In the genomic region with DNA sequence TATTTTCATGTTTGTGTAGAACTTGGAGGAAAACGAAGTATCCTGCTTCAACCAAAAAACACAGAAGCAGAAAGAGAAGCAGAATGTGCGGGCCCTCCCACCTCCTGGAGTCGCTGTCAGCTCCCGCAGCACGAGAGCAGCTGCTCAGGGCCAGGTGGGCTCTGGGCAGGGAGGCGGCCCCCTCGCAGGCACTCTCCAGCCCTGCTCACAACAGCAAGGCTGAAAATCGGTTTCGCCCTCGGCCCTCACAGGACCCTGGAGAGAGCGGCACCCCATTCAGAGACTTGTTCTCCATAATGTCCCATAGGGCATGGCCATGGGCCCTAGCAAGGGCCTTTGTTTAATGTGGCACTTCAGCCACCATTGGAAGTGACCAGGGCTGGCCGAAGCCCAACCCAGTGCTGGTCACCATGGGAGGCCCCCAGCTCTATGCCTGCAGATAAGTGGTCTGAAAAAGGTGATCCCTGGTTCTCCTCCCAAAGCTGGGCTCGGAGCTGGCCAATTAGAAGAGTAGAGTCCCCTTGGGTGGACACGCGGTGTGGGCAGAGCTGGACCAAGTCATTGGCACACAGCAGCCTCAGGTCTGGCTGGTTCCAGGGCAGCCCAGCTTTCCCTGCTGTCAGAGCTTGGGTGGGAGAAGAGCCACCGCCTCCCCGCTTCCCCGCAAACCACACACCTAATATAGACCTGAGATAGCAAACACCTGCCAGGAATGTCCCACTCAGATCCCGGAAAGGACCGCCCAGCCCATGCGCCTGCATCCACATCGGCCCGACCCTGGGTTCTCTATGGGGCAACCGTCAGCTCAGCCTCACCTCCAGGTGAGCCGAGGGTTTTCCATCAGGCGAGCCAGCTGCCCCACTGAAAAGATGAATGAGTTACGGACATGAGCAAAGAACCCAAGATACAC, we compare ENCODE assay signal across 11 cellular contexts.
DNase-seq lines count a peak whose midpoint lies in the region; FAIRE-seq and TF ChIP-seq lines count a peak whose summit lies in the region.
"Had no signal": no experiment of that assay in that cellular context is flagged by ENCODE, and none has a peak within 500 bp of the region (broad histone marks: within the 10 kb centered on the region; RNA-seq: fewer than 3 reads in every experiment).

No MANE protein-coding gene starts in this region.

- H3K36me3 ChIP-seq in kidney (ENCODE audit: control insufficient read depth in 1 of 2, insufficient read depth in 2 of 2, low read length in 2 of 2) = no peaks in the 10 kb centered on the region
- H3K36me3 ChIP-seq in spleen = no peaks in the 10 kb centered on the region

- FAIRE-seq in kidney (lab: Jason Lieb, UNC) = no peak
- FAIRE-seq: H54 had no signal

- H3K4me1 ChIP-seq in kidney (ENCODE audit: control insufficient read depth in 1 of 2, insufficient read depth in 1 of 2, low read depth in 1 of 2, low read length in 2 of 2) (no peaks in the 10 kb centered on the region), spleen (peaks cover 0 to 10% (median 4%) of the 10 kb centered on the region in 6 donors)

- no peak overlapping the region for H3K4me3 ChIP-seq in kidney (ENCODE audit: low read length in 2 of 2)
- H3K4me3 ChIP-seq in spleen = no peak overlapping the region
- H3K4me3 ChIP-seq: GM23248 had no signal

- WGBS in spleen, 5 donors = 84 to 95% (median 90%) methylated on average over 23 to 27 of the region's 27 CpGs

- TF ChIP-seq POLR2A in spleen (IDR thresholded peaks at IDR 0.05) = no peak

- H3K27ac ChIP-seq in kidney (ENCODE audit: low read depth in 2 of 2, low read length in 2 of 2) = no peak overlapping the region
- no peak overlapping the region for H3K27ac ChIP-seq in spleen
- H3K27ac ChIP-seq: 22Rv1, GM23248 had no signal

- TF ChIP-seq CTCF in kidney (IDR thresholded peaks at IDR 0.05; ENCODE audit: borderline replicate concordance, extremely low read depth, insufficient read depth) (no peak), spleen (IDR thresholded peaks at IDR 0.05 in 8 of 11, conservative IDR thresholded peaks at IDR 0.05 in 3 of 11) (no peak)

- H3K9ac ChIP-seq in kidney (ENCODE audit: low read length in 2 of 2) = no peak overlapping the region
- H3K9ac ChIP-seq: GM23248 had no signal

- H3K27me3 ChIP-seq in spleen (replicated peaks in 1 of 7) = peaks cover 0 to 4% (median 0%) of the 10 kb centered on the region in 7 donors

- intact Hi-C loops in kidney (cut with DNase I) = no loop called here
- intact Hi-C loops in spleen (cut with DNase I; ENCODE audit: low total_unique reads) = no loop called here

- no peaks in the 10 kb centered on the region for H3K9me3 ChIP-seq in kidney (ENCODE audit: control insufficient read depth in 1 of 2, low read length in 2 of 2)
- peaks cover 0 to 3% (median 0%) of the 10 kb centered on the region in 8 donors for H3K9me3 ChIP-seq in spleen

- peak; percentile 78 for DNase-seq in NCI-H748 (lab: John Stamatoyannopoulos, UW; ENCODE audit: unreplicated experiment)
- no peak for DNase-seq in NCI-H748 treated with DMSO at 0.1 percent for 48 hours (lab: John Stamatoyannopoulos, UW)
- peak; percentile 55 for DNase-seq in NCI-H146 (lab: John Stamatoyannopoulos, UW)
- peak; percentile 63 for DNase-seq in kidney
- peak; percentile 64 for DNase-seq in spleen
- DNase-seq in stimulated activated naive CD4-positive, alpha-beta T cell treated with Interleukin-2 at 50 U/mL for 16 hours (lab: John Stamatoyannopoulos, UW) = no peak
- DNase-seq in NCI-H69 (lab: John Stamatoyannopoulos, UW) = no peak
- DNase-seq: CD4-positive, CD25-positive, alpha-beta regulatory T cell; GM23248 had no signal

Comparison
In these comparisons a context has a peak if more than half of its experiments do, and no peak if none do; other contexts are left out.
1. DNase-seq: peak in NCI-H748 (single experiment), NCI-H146 (single experiment), kidney (single experiment) and spleen (single experiment); none in NCI-H748 treated with DMSO at 0.1 percent for 48 hours (single experiment), stimulated activated naive CD4-positive, alpha-beta T cell treated with Interleukin-2 at 50 U/mL for 16 hours (single experiment) and NCI-H69 (single experiment).